ENCODE assay signal across 11 cellular contexts in genomic region chr11:107562647-107563208, GRCh38. TPM values are rescaled to one million over a fixed set of nuclear protein-coding genes. Genes with fewer than 3 reads are reported as not detected.
DNase-seq lines count a peak whose midpoint lies in the region; ATAC-seq, FAIRE-seq and TF ChIP-seq lines count a peak whose summit lies in the region.
"Had no signal": no experiment of that assay in that cellular context is flagged by ENCODE, and none has a peak within 500 bp of the region (broad histone marks: within the 10 kb centered on the region; RNA-seq: fewer than 3 reads in every experiment).

No MANE protein-coding gene starts in this region.

- H2AFZ ChIP-seq in endothelial cell of umbilical vein (ENCODE audit: low read depth, low read length) = no peak overlapping the region
- no peak overlapping the region for H2AFZ ChIP-seq in smooth muscle cell (ENCODE audit: low read depth)

- WGBS in smooth muscle cell (ENCODE audit: low lambda C conversion rate) = 26% methylated on average over 4 of the region's 4 CpGs

- H3K4me1 ChIP-seq in endothelial cell of umbilical vein (ENCODE audit: control insufficient read depth, extremely low read depth, insufficient read depth, low read length) = peaks cover 36% of the 10 kb centered on the region
- peaks cover 9% of the 10 kb centered on the region for H3K4me1 ChIP-seq in smooth muscle cell (ENCODE audit: low read depth)
- H3K4me1 ChIP-seq: pancreas had no signal

- H3K9me3 ChIP-seq in endothelial cell of umbilical vein (replicated peaks; ENCODE audit: control insufficient read depth, insufficient read depth, low read length) = no peaks in the 10 kb centered on the region
- no peaks in the 10 kb centered on the region for H3K9me3 ChIP-seq in smooth muscle cell (replicated peaks; ENCODE audit: low read depth)
- H3K9me3 ChIP-seq: pancreas had no signal

- dilution Hi-C loops in endothelial cell of umbilical vein (cut with MboI; ENCODE audit: extremely low pct_ligation_motif_present, low sequenced_read_pairs) = no loop called here

- H3K27ac Mint-ChIP-seq in activated CD8-positive, alpha-beta T cell treated with anti-CD3 and anti-CD28 coated beads for 36 hours = peak overlapping the region; percentile 67
- H3K27ac Mint-ChIP-seq in activated CD8-positive, alpha-beta T cell treated with anti-CD3 and anti-CD28 coated beads, Interleukin-2, amount 10 ng/mL, durations not matched to agents 7 days and 5 days = no peak overlapping the region
- H3K27ac Mint-ChIP-seq: stimulated activated naive B cell treated with anti-CD40 and anti-IgM and Interleukin-4, amounts not matched to agents 10 μg/mL and 1 μg/mL and 100 μg/mL, for 72 hours had no signal

- H3K36me3 ChIP-seq in endothelial cell of umbilical vein (ENCODE audit: control insufficient read depth in 2 of 2, extremely low read depth in 1 of 2, insufficient read depth in 2 of 2, low read length in 2 of 2) = peaks cover 0 to 2% of the 10 kb centered on the region in 2 experiments
- H3K36me3 ChIP-seq in smooth muscle cell (ENCODE audit: low read depth) = no peaks in the 10 kb centered on the region

- DNase-seq in activated CD8-positive, alpha-beta T cell treated with anti-CD3 and anti-CD28 coated beads for 36 hours = no peak
- no peak for DNase-seq in activated CD8-positive, alpha-beta T cell treated with anti-CD3 and anti-CD28 coated beads, Interleukin-2, amount 10 ng/mL, durations not matched to agents 7 days and 5 days
- DNase-seq in RCC 7860 (ENCODE audit: low spot score) (peak; percentile 96), endothelial cell of umbilical vein (ENCODE audit: low read depth, low spot score) (peak; percentile 86), smooth muscle cell (lab: John Stamatoyannopoulos, UW; ENCODE audit: unreplicated experiment) (no peak), NCI-H774 (lab: John Stamatoyannopoulos, UW) (no peak), HuH-7.5 (ENCODE audit: low spot score) (no peak), sciatic nerve (ENCODE audit: low spot score) (no peak)
- DNase-seq: pancreas; stimulated activated naive B cell treated with anti-CD40 and anti-IgM and Interleukin-4, amounts not matched to agents 10 μg/mL and 1 μg/mL and 100 μg/mL, for 72 hours had no signal

- H3K4me3 Mint-ChIP-seq in activated CD8-positive, alpha-beta T cell treated with anti-CD3 and anti-CD28 coated beads for 36 hours = peak overlapping the region; percentile 26
- no peak overlapping the region for H3K4me3 Mint-ChIP-seq in activated CD8-positive, alpha-beta T cell treated with anti-CD3 and anti-CD28 coated beads, Interleukin-2, amount 10 ng/mL, durations not matched to agents 7 days and 5 days
- H3K4me3 Mint-ChIP-seq: stimulated activated naive B cell treated with anti-CD40 and anti-IgM and Interleukin-4, amounts not matched to agents 10 μg/mL and 1 μg/mL and 100 μg/mL, for 72 hours had no signal

- peak overlapping the region; percentile 61 for H3K9ac ChIP-seq in endothelial cell of umbilical vein (replicated peaks; ENCODE audit: extremely low read depth, insufficient read depth, low read length)
- peak overlapping the region; percentile 42 for H3K9ac ChIP-seq in smooth muscle cell (ENCODE audit: low read depth)

- TF ChIP-seq POLR2A in endothelial cell of umbilical vein (IDR thresholded peaks at IDR 0.05; ENCODE audit: low read depth, low read length) = peak; percentile 40

- peaks cover 20% of the 10 kb centered on the region for H3K36me3 Mint-ChIP-seq in activated CD8-positive, alpha-beta T cell treated with anti-CD3 and anti-CD28 coated beads for 36 hours (ENCODE audit: low read depth)
- peaks cover 14% of the 10 kb centered on the region for H3K36me3 Mint-ChIP-seq in activated CD8-positive, alpha-beta T cell treated with anti-CD3 and anti-CD28 coated beads, Interleukin-2, amount 10 ng/mL, durations not matched to agents 7 days and 5 days (ENCODE audit: low read depth)

- peak; percentile 3 for ATAC-seq in activated CD8-positive, alpha-beta T cell treated with anti-CD3 and anti-CD28 coated beads for 36 hours
- ATAC-seq in activated CD8-positive, alpha-beta T cell treated with anti-CD3 and anti-CD28 coated beads, Interleukin-2, amount 10 ng/mL, durations not matched to agents 7 days and 5 days = no peak
- ATAC-seq in sciatic nerve = no peak
- ATAC-seq: pancreas; stimulated activated naive B cell treated with anti-CD40 and anti-IgM and Interleukin-4, amounts not matched to agents 10 μg/mL and 1 μg/mL and 100 μg/mL, for 72 hours had no signal

- H3K79me2 ChIP-seq in endothelial cell of umbilical vein (ENCODE audit: control insufficient read depth, insufficient read depth, low read length) (peaks cover 16% of the 10 kb centered on the region), smooth muscle cell (ENCODE audit: low read depth) (peaks cover 14% of the 10 kb centered on the region)

- no peaks in the 10 kb centered on the region for H3K9me3 Mint-ChIP-seq in activated CD8-positive, alpha-beta T cell treated with anti-CD3 and anti-CD28 coated beads for 36 hours
- H3K9me3 Mint-ChIP-seq in activated CD8-positive, alpha-beta T cell treated with anti-CD3 and anti-CD28 coated beads, Interleukin-2, amount 10 ng/mL, durations not matched to agents 7 days and 5 days (ENCODE audit: insufficient read depth) = no peaks in the 10 kb centered on the region

- H3K9me1 ChIP-seq in endothelial cell of umbilical vein (replicated peaks; ENCODE audit: control insufficient read depth, extremely low read depth, insufficient read depth, low read length) = no peaks in the 10 kb centered on the region

- H4K20me1 ChIP-seq in endothelial cell of umbilical vein (replicated peaks; ENCODE audit: control insufficient read depth, extremely low read depth, insufficient read depth, low read length) (no peaks in the 10 kb centered on the region), smooth muscle cell (ENCODE audit: low read depth) (no peaks in the 10 kb centered on the region)

- H3K4me3 ChIP-seq in endothelial cell of umbilical vein (replicated peaks in 1 of 3; ENCODE audit: insufficient read depth in 1 of 3, low read depth in 1 of 3, low read length in 3 of 3) (no peak overlapping the region), smooth muscle cell (no peak overlapping the region)
- H3K4me3 ChIP-seq: pancreas had no signal

- no peaks in the 10 kb centered on the region for H3F3A ChIP-seq in smooth muscle cell (ENCODE audit: low read depth)

- H3K4me1 Mint-ChIP-seq in activated CD8-positive, alpha-beta T cell treated with anti-CD3 and anti-CD28 coated beads for 36 hours (ENCODE audit: low read depth) = peaks cover 66% of the 10 kb centered on the region
- peaks cover 44% of the 10 kb centered on the region for H3K4me1 Mint-ChIP-seq in activated CD8-positive, alpha-beta T cell treated with anti-CD3 and anti-CD28 coated beads, Interleukin-2, amount 10 ng/mL, durations not matched to agents 7 days and 5 days (ENCODE audit: low read depth)

- CTCF ChIA-PET in activated CD8-positive, alpha-beta T cell treated with anti-CD3 and anti-CD28 coated beads for 36 hours (lab: Charles Lee) = interaction anchor here (0.6 to 9.5 kb wide), 15 partner anchors 10 to 208 kb away, joined by 3 to 111 read pairs (median 4); partner anchors contain the start of gene CWF19L2
- CTCF ChIA-PET in activated CD8-positive, alpha-beta T cell treated with anti-CD3 and anti-CD28 coated beads, Interleukin-2, amount 10 ng/mL, durations not matched to agents 7 days and 5 days (lab: Charles Lee) = interaction anchor here (0.7 to 7.5 kb wide), 21 partner anchors 9 to 1353 kb away, joined by 3 to 95 read pairs (median 3); no protein-coding TSS in a partner anchor
- CTCF ChIA-PET in endothelial cell of umbilical vein (lab: Charles Lee) = interaction anchor here (0.6 to 4.9 kb wide), 22 partner anchors 12 to 447 kb away, joined by 3 to 91 read pairs (median 4); partner anchors contain the start of gene CUL5

- no peaks in the 10 kb centered on the region for H3K27me3 Mint-ChIP-seq in activated CD8-positive, alpha-beta T cell treated with anti-CD3 and anti-CD28 coated beads for 36 hours
- no peaks in the 10 kb centered on the region for H3K27me3 Mint-ChIP-seq in activated CD8-positive, alpha-beta T cell treated with anti-CD3 and anti-CD28 coated beads, Interleukin-2, amount 10 ng/mL, durations not matched to agents 7 days and 5 days (ENCODE audit: low read depth)
- H3K27me3 Mint-ChIP-seq: stimulated activated naive B cell treated with anti-CD40 and anti-IgM and Interleukin-4, amounts not matched to agents 10 μg/mL and 1 μg/mL and 100 μg/mL, for 72 hours had no signal

- peak; percentile 97 for FAIRE-seq in RCC 7860 (lab: Jason Lieb, UNC)
- FAIRE-seq in endothelial cell of umbilical vein (lab: Jason Lieb, UNC) = peak; percentile 77
- FAIRE-seq: frontal cortex, pancreas had no signal

- intact Hi-C loops in activated CD8-positive, alpha-beta T cell treated with anti-CD3 and anti-CD28 coated beads for 36 hours (cut with micrococcal nuclease) = loop anchor here (5.0 kb wide), 1 partner anchor 125 kb away; no protein-coding TSS in a partner anchor
- intact Hi-C loops in endothelial cell of umbilical vein (cut with micrococcal nuclease) (loop anchor here (1.0 to 10.0 kb wide), 4 partner anchors 13 to 442 kb away; partner anchors contain the start of gene CUL5), sciatic nerve (cut with DNase I) (no loop called here)

- H3K4me2 ChIP-seq in endothelial cell of umbilical vein (ENCODE audit: insufficient read depth, low read length) (peak overlapping the region; percentile 48), smooth muscle cell (peak overlapping the region; percentile 58)

- TF ChIP-seq CTCF in activated CD8-positive, alpha-beta T cell treated with anti-CD3 and anti-CD28 coated beads for 36 hours (IDR thresholded peaks at IDR 0.05) = no peak
- no peak for TF ChIP-seq CTCF in endothelial cell of umbilical vein (IDR thresholded peaks at IDR 0.05; ENCODE audit: extremely low read depth in 1 of 2, insufficient read depth in 1 of 2, low read depth in 1 of 2, low read length in 2 of 2)
- no peak for TF ChIP-seq CTCF in smooth muscle cell (IDR thresholded peaks at IDR 0.05; ENCODE audit: borderline replicate concordance, insufficient read depth, poor library complexity, severe bottlenecking)

- H3K27ac ChIP-seq in endothelial cell of umbilical vein (ENCODE audit: insufficient read depth, low read depth, low read length) = peak overlapping the region; percentile 82
- H3K27ac ChIP-seq in smooth muscle cell (ENCODE audit: low read depth) = peak overlapping the region; percentile 87
- H3K27ac ChIP-seq: pancreas had no signal

- POLR2A ChIA-PET in activated CD8-positive, alpha-beta T cell treated with anti-CD3 and anti-CD28 coated beads for 36 hours (lab: Charles Lee) = interaction anchor here (0.6 to 1.1 kb wide), 2 partner anchors 681 to 1486 kb away, joined by 3 read pairs; partner anchors contain the start of gene KBTBD3
- POLR2A ChIA-PET in activated CD8-positive, alpha-beta T cell treated with anti-CD3 and anti-CD28 coated beads, Interleukin-2, amount 10 ng/mL, durations not matched to agents 7 days and 5 days (lab: Charles Lee) = interaction anchor here (0.7 to 1.1 kb wide), 3 partner anchors 9 to 105 kb away, joined by 3 to 4 read pairs (median 3); partner anchors contain the start of gene CWF19L2
- POLR2A ChIA-PET in endothelial cell of umbilical vein (lab: Charles Lee) = no interaction called here

- BruUV-seq in endothelial cell of umbilical vein (replicated peaks; lab: Mats Ljungman, UMichigan) = no TSS peak

- H3K27me3 ChIP-seq in endothelial cell of umbilical vein (ENCODE audit: control insufficient read depth in 2 of 2, insufficient read depth in 2 of 2, low read length in 2 of 2) (no peaks in the 10 kb centered on the region), smooth muscle cell (ENCODE audit: low read depth) (no peaks in the 10 kb centered on the region)
- H3K27me3 ChIP-seq: pancreas had no signal

RNA-seq across cellular contexts. Expression of gene ALKBH8, which starts 2.8 kb away (rescaled TPM):
- total RNA-seq in activated CD8-positive, alpha-beta T cell treated with anti-CD3 and anti-CD28 coated beads for 36 hours = 10 to 100 TPM; 13.3 to 13.4 TPM
- total RNA-seq in activated CD8-positive, alpha-beta T cell treated with anti-CD3 and anti-CD28 coated beads, Interleukin-2, amount 10 ng/mL, durations not matched to agents 7 days and 5 days = 10 to 100 TPM; 11.1 to 11.3 TPM
- 9.8 and 10.2 TPM in 2 replicates for total RNA-seq in endothelial cell of umbilical vein
- polyA plus RNA-seq in endothelial cell of umbilical vein = 1.5 and 2.6 TPM in 2 replicates
- polyA plus RNA-seq in endothelial cell of umbilical vein (2011; cell fraction: cytosol; rRNA removed) = 2.9 and 3.3 TPM in 2 replicates
- polyA plus RNA-seq in endothelial cell of umbilical vein (2011; cell fraction: nucleus; rRNA removed) = 5.3 and 11.3 TPM in 2 replicates
- polyA plus RNA-seq in endothelial cell of umbilical vein (2012) = 7.7 and 16.2 TPM in 2 replicates
- 7.5 and 10.9 TPM in 2 replicates for polyA minus RNA-seq in endothelial cell of umbilical vein
- polyA minus RNA-seq in endothelial cell of umbilical vein (2011; cell fraction: cytosol; rRNA and poly(A)+ RNA removed) = 4.0 TPM
- 10.4 and 13.1 TPM in 2 replicates for polyA minus RNA-seq in endothelial cell of umbilical vein (2011; cell fraction: nucleus; rRNA and poly(A)+ RNA removed)
- 8.4 and 12.4 TPM in 2 replicates for total RNA-seq in smooth muscle cell
- 2.8 and 3.8 TPM in 2 replicates for polyA plus RNA-seq in smooth muscle cell
- total RNA-seq in sciatic nerve = 11.6 TPM

RNA-seq across cellular contexts. Expression of gene ELMOD1, which starts 28.2 kb away (rescaled TPM):
- total RNA-seq in activated CD8-positive, alpha-beta T cell treated with anti-CD3 and anti-CD28 coated beads for 36 hours = not detected
- not detected for total RNA-seq in activated CD8-positive, alpha-beta T cell treated with anti-CD3 and anti-CD28 coated beads, Interleukin-2, amount 10 ng/mL, durations not matched to agents 7 days and 5 days
- 0.53 and 2.4 TPM in 2 replicates for total RNA-seq in endothelial cell of umbilical vein
- polyA plus RNA-seq in endothelial cell of umbilical vein = 0.80 and 1.6 TPM in 2 replicates
- 1.7 and 1.8 TPM in 2 replicates for polyA plus RNA-seq in endothelial cell of umbilical vein (2011; cell fraction: cytosol; rRNA removed)
- polyA plus RNA-seq in endothelial cell of umbilical vein (2011; cell fraction: nucleus; rRNA removed) = 2.2 and 2.9 TPM in 2 replicates
- 24.3 and 30.3 TPM in 2 replicates for polyA plus RNA-seq in endothelial cell of umbilical vein (2012)
- polyA minus RNA-seq in endothelial cell of umbilical vein = 1.4 and 1.6 TPM in 2 replicates
- not detected for polyA minus RNA-seq in endothelial cell of umbilical vein (2011; cell fraction: cytosol; rRNA and poly(A)+ RNA removed)
- polyA minus RNA-seq in endothelial cell of umbilical vein (2011; cell fraction: nucleus; rRNA and poly(A)+ RNA removed) = 2.5 and 3.7 TPM in 2 replicates
- 0.94 and 1.4 TPM in 2 replicates for total RNA-seq in smooth muscle cell
- 0.24 TPM in 1 of 2 replicates, not detected in the other for polyA plus RNA-seq in smooth muscle cell
- total RNA-seq in sciatic nerve = 0.36 TPM

Comparison
In these comparisons a context has a peak if more than half of its experiments do, and no peak if none do; other contexts are left out.
1. DNase-seq: peak in RCC 7860 (single experiment) and endothelial cell of umbilical vein (single experiment); none in activated CD8-positive, alpha-beta T cell treated with anti-CD3 and anti-CD28 coated beads for 36 hours (single experiment), activated CD8-positive, alpha-beta T cell treated with anti-CD3 and anti-CD28 coated beads, Interleukin-2, amount 10 ng/mL, durations not matched to agents 7 days and 5 days (single experiment), smooth muscle cell (single experiment), NCI-H774 (single experiment), HuH-7.5 (single experiment) and sciatic nerve (single experiment).